In the genomic region with DNA sequence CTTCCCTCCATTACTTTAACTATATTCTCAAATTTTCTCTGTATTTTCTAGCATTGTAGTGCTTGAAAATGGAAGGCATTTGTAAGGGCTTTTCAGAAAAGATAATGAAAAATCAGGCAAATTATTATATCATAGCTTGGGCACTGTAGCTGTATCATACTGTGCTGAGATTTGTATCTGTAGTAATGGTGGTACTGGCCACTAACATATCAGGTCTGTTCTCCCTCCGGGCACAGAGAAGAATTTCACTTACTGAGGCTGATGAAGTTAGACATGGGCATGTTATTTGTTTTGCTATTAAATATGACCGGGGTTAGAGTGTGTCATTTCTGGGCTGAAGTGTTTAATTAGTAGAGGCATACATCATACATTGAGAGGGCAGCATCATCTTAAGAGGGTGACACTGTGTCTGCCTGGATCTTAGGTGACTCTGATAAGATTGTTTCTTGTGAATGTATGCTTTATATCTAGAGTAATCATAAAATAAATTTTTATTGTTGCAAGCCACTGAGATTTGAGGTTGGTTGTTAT, we compare ENCODE assay signal across 1 cellular context.
TF ChIP-seq lines count a peak whose summit lies in the region.

No MANE protein-coding gene starts in this region.

TF ChIP-seq in SK-N-SH, 30 proteins besides CTCF, POLR2A, EP300 and RAD21 (continued from another document):
- TF ChIP-seq IRF3 (IDR thresholded peaks at IDR 0.05; ENCODE audit: low read depth, low read length) (no peak), ZBTB33 (IDR thresholded peaks at IDR 0.05; ENCODE audit: borderline replicate concordance, low read depth) (no peak), TEAD4 (IDR thresholded peaks at IDR 0.05; ENCODE audit: borderline replicate concordance, insufficient read depth) (no peak)
TF ChIP-seq in SK-N-SH: peak in this region for 3.
